18 cellular contexts compared by ENCODE assay signal in the genomic region with DNA sequence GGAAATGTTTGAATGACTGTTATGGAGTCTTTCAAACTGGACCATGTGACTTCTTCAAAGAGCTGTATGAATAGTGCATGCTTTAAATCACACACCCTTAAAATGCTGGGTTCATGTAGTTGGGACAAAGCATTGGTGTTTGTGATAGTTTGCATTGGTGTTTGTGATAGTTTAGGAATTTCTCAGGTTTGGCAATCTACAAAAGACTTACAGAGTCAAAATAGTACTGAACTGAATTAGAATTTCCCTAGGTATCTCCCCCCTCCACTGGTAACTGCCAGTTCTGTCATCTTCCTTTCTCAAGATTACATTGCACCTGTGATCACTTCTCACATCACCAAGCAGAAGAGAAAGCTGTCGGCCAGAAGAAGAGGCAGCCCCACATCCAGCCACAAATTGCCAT.
A peak's percentile ranks its signal among the peaks of the same experiment; 100 is the strongest.
DNase-seq lines count a peak whose midpoint lies in the region; ATAC-seq and TF ChIP-seq lines count a peak whose summit lies in the region.
"Had no signal": no experiment of that assay in that cellular context is flagged by ENCODE, and none has a peak within 500 bp of the region (broad histone marks: within the 10 kb centered on the region; RNA-seq: fewer than 3 reads in every experiment).

No MANE protein-coding gene starts in this region.

- intact Hi-C loops in left cardiac atrium (cut with DNase I): no loop called here

- peaks cover 10% of the 10 kb centered on the region for H3K36me3 Mint-ChIP-seq in activated CD8-positive, alpha-beta memory T cell treated with anti-CD3 and anti-CD28 coated beads, Interleukin-2, amount 10 ng/mL, durations not matched to agents 7 days and 5 days
- H3K36me3 Mint-ChIP-seq in mesothelial cell of epicardium: no peaks in the 10 kb centered on the region
- H3K36me3 Mint-ChIP-seq: IgD-negative memory B cell had no signal

- peaks cover 4% of the 10 kb centered on the region for H3K9me3 Mint-ChIP-seq in activated CD8-positive, alpha-beta memory T cell treated with anti-CD3 and anti-CD28 coated beads, Interleukin-2, amount 10 ng/mL, durations not matched to agents 7 days and 5 days (ENCODE audit: low read depth)
- H3K9me3 Mint-ChIP-seq in mesothelial cell of epicardium: no peaks in the 10 kb centered on the region
- H3K9me3 Mint-ChIP-seq: immature natural killer cell had no signal

- no peaks in the 10 kb centered on the region for H3K27me3 Mint-ChIP-seq in activated CD8-positive, alpha-beta memory T cell treated with anti-CD3 and anti-CD28 coated beads, Interleukin-2, amount 10 ng/mL, durations not matched to agents 7 days and 5 days
- no peaks in the 10 kb centered on the region for H3K27me3 Mint-ChIP-seq in mesothelial cell of epicardium (ENCODE audit: low read depth)

- H3K4me1 Mint-ChIP-seq in activated CD8-positive, alpha-beta memory T cell treated with anti-CD3 and anti-CD28 coated beads, Interleukin-2, amount 10 ng/mL, durations not matched to agents 7 days and 5 days: peaks cover 18% of the 10 kb centered on the region
- peaks cover 53% of the 10 kb centered on the region for H3K4me1 Mint-ChIP-seq in mesothelial cell of epicardium
- H3K4me1 Mint-ChIP-seq: immature natural killer cell had no signal

- H3K27ac Mint-ChIP-seq in activated CD8-positive, alpha-beta memory T cell treated with anti-CD3 and anti-CD28 coated beads, Interleukin-2, amount 10 ng/mL, durations not matched to agents 7 days and 5 days: peak overlapping the region; percentile 13
- peak overlapping the region; percentile 88 for H3K27ac Mint-ChIP-seq in mesothelial cell of epicardium
- H3K27ac Mint-ChIP-seq: HFFc6, IgD-negative memory B cell, immature natural killer cell had no signal

- H3K4me3 Mint-ChIP-seq in activated CD8-positive, alpha-beta memory T cell treated with anti-CD3 and anti-CD28 coated beads, Interleukin-2, amount 10 ng/mL, durations not matched to agents 7 days and 5 days: no peak overlapping the region
- H3K4me3 Mint-ChIP-seq in mesothelial cell of epicardium: no peak overlapping the region
- H3K4me3 Mint-ChIP-seq: HFFc6, IgD-negative memory B cell, immature natural killer cell had no signal

- no peak for DNase-seq in activated CD8-positive, alpha-beta memory T cell treated with anti-CD3 and anti-CD28 coated beads, Interleukin-2, amount 10 ng/mL, durations not matched to agents 7 days and 5 days
- DNase-seq in activated CD8-positive, alpha-beta memory T cell treated with anti-CD3 and anti-CD28 coated beads, Interleukin-2, amount 50 U/mL, for 48 hours: no peak
- no peak for DNase-seq in mesothelial cell of epicardium (ENCODE audit: low spot score in 2 of 2, unreplicated experiment in 2 of 2)
- no peak for DNase-seq in nucleus accumbens (lab: John Stamatoyannopoulos, UW)
- DNase-seq in left cardiac atrium: no peak
- DNase-seq in stimulated activated CD4-positive, alpha-beta T cell treated with anti-CD3 and anti-CD28 coated beads, Interleukin-12 subunit alpha, Interleukin-12 subunit beta, amount 100 ng/mL, for 4 hours: no peak
- DNase-seq: activated CD4-positive, alpha-beta T cell treated with anti-CD3 and anti-CD28 coated beads for 1 hour; heart right ventricle; HFFc6; immature natural killer cell; MV-4-11; NCI-H187 treated with DMSO at 0.1 percent for 48 hours; NCI-H446 treated with DMSO at 0.1 percent for 48 hours; NK-92 treated with Interleukin-12 subunit alpha and Interleukin-12 subunit beta, amount 100 ng/mL, for 24 hours had no signal

- ATAC-seq in activated CD8-positive, alpha-beta memory T cell treated with anti-CD3 and anti-CD28 coated beads, Interleukin-2, amount 10 ng/mL, durations not matched to agents 7 days and 5 days: no peak
- ATAC-seq in GM21786 (IDR thresholded peaks at IDR 0.05; ENCODE audit: unreplicated experiment): peak; percentile 42
- ATAC-seq in HG03565 (IDR thresholded peaks at IDR 0.05; ENCODE audit: unreplicated experiment): peak; percentile 76
- ATAC-seq in left cardiac atrium: no peak
- ATAC-seq: A549, heart right ventricle had no signal

- CTCF ChIA-PET in activated CD8-positive, alpha-beta memory T cell treated with anti-CD3 and anti-CD28 coated beads, Interleukin-2, amount 10 ng/mL, durations not matched to agents 7 days and 5 days (lab: Charles Lee): no interaction called here

- no peak for TF ChIP-seq CTCF in mesothelial cell of epicardium (IDR thresholded peaks at IDR 0.05; ENCODE audit: unreplicated experiment)

Comparison
In these comparisons a context has a peak if more than half of its experiments do, and no peak if none do; other contexts are left out.
1. ATAC-seq: peak in GM21786 (single experiment) and HG03565 (single experiment); none in activated CD8-positive, alpha-beta memory T cell treated with anti-CD3 and anti-CD28 coated beads, Interleukin-2, amount 10 ng/mL, durations not matched to agents 7 days and 5 days (single experiment) and left cardiac atrium (0 of 2).